18 cellular contexts compared by ENCODE assay signal in the genomic region with DNA sequence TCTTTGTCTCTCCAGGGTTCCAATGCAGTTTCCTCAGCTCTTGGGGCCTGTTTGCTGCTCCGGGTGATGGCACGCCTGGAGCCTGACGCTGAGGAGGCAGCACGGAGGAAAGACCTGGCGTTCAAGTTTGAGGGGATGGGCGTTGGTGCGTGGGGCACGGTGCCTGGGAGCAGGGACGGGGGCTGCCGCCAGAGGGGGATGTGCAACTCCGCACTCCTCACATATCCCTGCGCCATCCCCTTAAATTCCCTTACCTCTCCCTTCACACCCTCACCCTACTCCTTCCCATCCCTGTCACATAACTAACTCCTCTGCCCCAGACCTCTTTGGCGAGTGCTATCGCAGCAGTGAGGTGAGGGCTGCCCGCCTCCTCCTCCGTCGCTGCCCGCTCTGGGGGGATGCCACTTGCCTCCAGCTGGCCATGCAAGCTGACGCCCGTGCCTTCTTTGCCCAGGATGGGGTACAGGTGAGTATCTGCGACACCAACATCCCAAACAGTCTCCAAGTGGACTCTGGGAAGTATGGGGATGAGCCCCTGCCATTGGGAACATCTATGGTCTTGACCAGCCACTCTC. TPM values are rescaled to one million over a fixed set of nuclear protein-coding genes. Genes with fewer than 3 reads are reported as not detected.
"Had no signal": no experiment of that assay in that cellular context is flagged by ENCODE, and none has a peak within 500 bp of the region (broad histone marks: within the 10 kb centered on the region; RNA-seq: fewer than 3 reads in every experiment).

No MANE protein-coding gene starts in this region.

- ATAC-seq: activated CD4-positive, CD25-positive, alpha-beta regulatory T cell treated with anti-CD3 and anti-CD28 coated beads, Interleukin-2, amount 50 U/mL, for 24 hours; mucosa of descending colon; naive thymus-derived CD4-positive, alpha-beta T cell; stimulated activated memory B cell treated with anti-CD40 and anti-IgM and Interleukin-4, amounts not matched to agents 10 μg/mL and 1 μg/mL and 100 μg/mL, for 72 hours had no signal

- H3K27ac ChIP-seq: cardiac muscle cell, neutrophil, tibial nerve had no signal

- H3K9me3 ChIP-seq: esophagus squamous epithelium, mucosa of descending colon, neutrophil had no signal

- H3K4me3 Mint-ChIP-seq: activated naive CD4-positive, alpha-beta T cell treated with anti-CD3 and anti-CD28 coated beads, Interleukin-2, amount 50 U/mL, for 24 hours; immature natural killer cell; naive thymus-derived CD4-positive, alpha-beta T cell; stimulated activated memory B cell treated with anti-CD40 and anti-IgM and Interleukin-4, amounts not matched to agents 10 μg/mL and 1 μg/mL and 100 μg/mL, for 72 hours had no signal

- H3K4me3 ChIP-seq: adrenal gland, cardiac muscle cell, esophagus squamous epithelium, mucosa of descending colon, tibial nerve had no signal

- H3K36me3 ChIP-seq: neutrophil had no signal

- DNase-seq: adrenal gland; esophagus squamous epithelium; hypothalamus; immature natural killer cell; mammary epithelial cell; mucosa of descending colon; naive thymus-derived CD4-positive, alpha-beta T cell; retina; stimulated activated CD4-positive, alpha-beta T cell treated with anti-CD3 and anti-CD28 coated beads, Interleukin-2, amount 100 ng/mL, for 48 hours; T-helper 9 cell had no signal

- H3K27ac Mint-ChIP-seq: activated naive CD4-positive, alpha-beta T cell treated with anti-CD3 and anti-CD28 coated beads, Interleukin-2, amount 50 U/mL, for 24 hours; activated T-helper 2 cell treated with anti-CD3 and anti-CD28 coated beads, Interferon-gamma antibody, Interleukin-2, Interleukin-4, amounts not matched to agents 10 μg/mL and 5 μg/mL and 100 μg/mL, durations not matched to agents 14 hours and 24 hours and 36 hours; immature natural killer cell; stimulated activated memory B cell treated with anti-CD40 and anti-IgM and Interleukin-4, amounts not matched to agents 10 μg/mL and 1 μg/mL and 100 μg/mL, for 72 hours had no signal

- H3K27me3 ChIP-seq: adrenal gland, cardiac muscle cell, esophagus squamous epithelium, tibial nerve had no signal

- H3K36me3 Mint-ChIP-seq: stimulated activated memory B cell treated with anti-CD40 and anti-IgM and Interleukin-4, amounts not matched to agents 10 μg/mL and 1 μg/mL and 100 μg/mL, for 72 hours had no signal

- H3K4me1 ChIP-seq: adrenal gland, esophagus squamous epithelium, tibial nerve had no signal

- H3K27me3 Mint-ChIP-seq: activated naive CD4-positive, alpha-beta T cell treated with anti-CD3 and anti-CD28 coated beads, Interleukin-2, amount 50 U/mL, for 24 hours had no signal

RNA-seq across cellular contexts. Expression of a gene that starts 33.5 kb away (rescaled TPM):
- total RNA-seq: activated T-helper 2 cell treated with anti-CD3 and anti-CD28 coated beads, Interferon-gamma antibody, Interleukin-2, Interleukin-4, amounts not matched to agents 10 μg/mL and 5 μg/mL and 100 μg/mL, durations not matched to agents 14 hours and 24 hours and 36 hours; glomerular endothelial cell; mammary epithelial cell; naive thymus-derived CD4-positive, alpha-beta T cell had no signal
- polyA plus RNA-seq: immature natural killer cell; mammary epithelial cell; naive thymus-derived CD4-positive, alpha-beta T cell had no signal
